ENCODE assay signal across 11 cellular contexts in the genomic region with DNA sequence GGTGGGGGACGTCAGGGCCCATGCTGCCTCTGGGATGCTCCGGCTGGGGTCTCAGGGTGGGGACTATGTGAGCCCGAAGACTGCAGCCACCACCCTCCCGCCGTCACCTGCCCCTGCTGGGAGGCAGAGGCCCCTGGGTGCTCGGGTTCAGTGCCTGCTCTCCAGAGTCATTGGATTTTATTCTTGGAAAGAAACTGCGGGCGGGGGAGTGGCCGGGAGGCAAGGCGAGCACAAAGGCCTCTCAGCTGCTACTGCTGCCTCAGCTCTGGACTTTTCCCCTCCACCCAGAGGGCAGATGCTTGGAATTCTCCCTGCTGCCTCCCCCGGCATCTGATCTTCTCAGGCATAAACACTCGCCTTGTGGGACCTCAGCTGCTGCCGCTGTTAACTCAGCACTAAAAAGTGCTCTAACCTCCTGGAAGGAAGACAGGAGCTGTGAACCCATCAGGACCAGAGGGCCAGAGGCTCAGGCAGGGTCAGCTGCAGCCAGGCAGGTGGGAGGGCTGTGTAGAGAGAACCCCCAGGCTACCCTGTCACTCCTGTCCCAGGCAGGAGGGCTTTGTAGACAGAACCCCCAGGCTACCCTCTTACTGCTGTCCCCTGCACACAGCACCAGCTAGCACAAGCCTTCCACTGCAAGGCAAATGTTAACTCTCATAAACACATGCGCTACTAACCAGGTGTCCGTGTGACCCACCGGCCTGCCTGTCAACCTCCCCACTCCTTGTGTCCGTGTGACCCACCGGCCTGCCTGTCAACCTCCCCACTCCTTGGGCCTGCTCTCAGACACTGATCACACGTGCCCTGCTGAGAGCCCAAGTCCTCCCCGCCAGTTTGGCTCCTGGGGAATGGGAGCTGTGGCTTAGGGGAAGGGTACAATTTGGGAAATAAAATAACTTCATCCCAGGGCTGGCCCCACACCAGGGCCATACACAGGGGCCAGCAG.
DNase-seq lines count a peak whose midpoint lies in the region; ATAC-seq and TF ChIP-seq lines count a peak whose summit lies in the region.
"Had no signal": no experiment of that assay in that cellular context is flagged by ENCODE, and none has a peak within 500 bp of the region (broad histone marks: within the 10 kb centered on the region; RNA-seq: fewer than 3 reads in every experiment).

No MANE protein-coding gene starts in this region.

- H3K4me1 ChIP-seq in mucosa of rectum (ENCODE audit: control insufficient read depth in 2 of 2, insufficient read depth in 2 of 2, low read length in 2 of 2) = peaks cover 32 to 38% of the 10 kb centered on the region in 2 donors

- no peak overlapping the region for H3K4me3 Mint-ChIP-seq in stimulated activated naive CD8-positive, alpha-beta T cell treated with anti-CD3 and anti-CD28 coated beads, Interleukin-15, amount 100 ng/mL, for 72 hours
- H3K4me3 Mint-ChIP-seq: activated naive CD4-positive, alpha-beta T cell treated with anti-CD3 and anti-CD28 coated beads, Interleukin-2, amount 50 U/mL, for 24 hours had no signal

- no peaks in the 10 kb centered on the region for H3K36me3 ChIP-seq in mucosa of rectum (ENCODE audit: control insufficient read depth in 2 of 2, insufficient read depth in 2 of 2, low read length in 2 of 2)

- peaks cover 0 to 15% of the 10 kb centered on the region in 2 donors for H3K9me3 Mint-ChIP-seq in stimulated activated naive CD8-positive, alpha-beta T cell treated with anti-CD3 and anti-CD28 coated beads, Interleukin-15, amount 100 ng/mL, for 72 hours
- H3K9me3 Mint-ChIP-seq: activated naive CD4-positive, alpha-beta T cell treated with anti-CD3 and anti-CD28 coated beads, Interleukin-2, amount 50 U/mL, for 24 hours had no signal

- H3K4me3 ChIP-seq in fibroblast of mammary gland (ENCODE audit: control insufficient read depth, low read depth, low read length) (no peak overlapping the region), mucosa of rectum (ENCODE audit: low read length in 2 of 2) (no peak overlapping the region)

- H3K27ac Mint-ChIP-seq in stimulated activated naive CD8-positive, alpha-beta T cell treated with anti-CD3 and anti-CD28 coated beads, Interleukin-15, amount 100 ng/mL, for 72 hours = no peak overlapping the region
- H3K27ac Mint-ChIP-seq: activated naive CD4-positive, alpha-beta T cell treated with anti-CD3 and anti-CD28 coated beads, Interleukin-2, amount 50 U/mL, for 24 hours had no signal

- H3K9ac ChIP-seq in mucosa of rectum (ENCODE audit: low read depth in 1 of 2, low read length in 2 of 2) = peak overlapping the region in 1 of 2 donors; percentile 53

- no peaks in the 10 kb centered on the region for H3K27me3 ChIP-seq in mucosa of rectum (ENCODE audit: control insufficient read depth in 2 of 2, insufficient read depth in 2 of 2, low read length in 2 of 2)

- peak overlapping the region; percentile 51 to 52 for H3K27ac ChIP-seq in mucosa of rectum (ENCODE audit: low read depth in 2 of 2, low read length in 2 of 2)

- no peaks in the 10 kb centered on the region for H3K4me1 Mint-ChIP-seq in stimulated activated naive CD8-positive, alpha-beta T cell treated with anti-CD3 and anti-CD28 coated beads, Interleukin-15, amount 100 ng/mL, for 72 hours

- H3K9me3 ChIP-seq in mucosa of rectum (ENCODE audit: control insufficient read depth in 2 of 2, low read length in 2 of 2) = no peaks in the 10 kb centered on the region

- H3K27me3 Mint-ChIP-seq in stimulated activated naive CD8-positive, alpha-beta T cell treated with anti-CD3 and anti-CD28 coated beads, Interleukin-15, amount 100 ng/mL, for 72 hours = peaks cover 7% of the 10 kb centered on the region
- H3K27me3 Mint-ChIP-seq: activated naive CD4-positive, alpha-beta T cell treated with anti-CD3 and anti-CD28 coated beads, Interleukin-2, amount 50 U/mL, for 24 hours had no signal

- peak; percentile 19 for ATAC-seq in stimulated activated naive CD8-positive, alpha-beta T cell treated with anti-CD3 and anti-CD28 coated beads, Interleukin-15, amount 100 ng/mL, for 72 hours
- no peak for ATAC-seq in stimulated activated naive CD8-positive, alpha-beta T cell treated with anti-CD3 and anti-CD28 coated beads, Interleukin-15, Interleukin-2, amounts not matched to agents 100 U/mL and 50 U/mL, for 24 hours
- ATAC-seq in GM19395 (IDR thresholded peaks at IDR 0.05; ENCODE audit: unreplicated experiment) = no peak
- ATAC-seq in HG03342 (IDR thresholded peaks at IDR 0.05; ENCODE audit: unreplicated experiment) = no peak
- ATAC-seq in HG03135 (IDR thresholded peaks at IDR 0.05; ENCODE audit: unreplicated experiment) = no peak

- no peak for TF ChIP-seq CTCF in fibroblast of mammary gland (conservative IDR thresholded peaks at IDR 0.05; ENCODE audit: control insufficient read depth, insufficient read depth, low read depth, low read length)

- no peak for DNase-seq in stimulated activated naive CD8-positive, alpha-beta T cell treated with anti-CD3 and anti-CD28 coated beads, Interleukin-15, amount 100 ng/mL, for 72 hours
- no peak for DNase-seq in stimulated activated naive CD8-positive, alpha-beta T cell treated with anti-CD3 and anti-CD28 coated beads, Interleukin-15, Interleukin-2, amounts not matched to agents 100 U/mL and 50 U/mL, for 24 hours
- DNase-seq in fibroblast of mammary gland (ENCODE audit: low read depth) = peak; percentile 2
- no peak for DNase-seq in NCI-H82 treated with DMSO at 0.1 percent for 48 hours (lab: John Stamatoyannopoulos, UW; ENCODE audit: unreplicated experiment)
- DNase-seq: NCI-H2029 treated with DMSO at 0.1 percent for 48 hours; stimulated activated CD4-positive, alpha-beta T cell treated with anti-CD3 and anti-CD28 coated beads, Interleukin-1b, Interleukin-23, amount 100 ng/mL, for 48 hours had no signal
